Comparison of ENCODE assay signal across 8 cellular contexts in the genomic region with DNA sequence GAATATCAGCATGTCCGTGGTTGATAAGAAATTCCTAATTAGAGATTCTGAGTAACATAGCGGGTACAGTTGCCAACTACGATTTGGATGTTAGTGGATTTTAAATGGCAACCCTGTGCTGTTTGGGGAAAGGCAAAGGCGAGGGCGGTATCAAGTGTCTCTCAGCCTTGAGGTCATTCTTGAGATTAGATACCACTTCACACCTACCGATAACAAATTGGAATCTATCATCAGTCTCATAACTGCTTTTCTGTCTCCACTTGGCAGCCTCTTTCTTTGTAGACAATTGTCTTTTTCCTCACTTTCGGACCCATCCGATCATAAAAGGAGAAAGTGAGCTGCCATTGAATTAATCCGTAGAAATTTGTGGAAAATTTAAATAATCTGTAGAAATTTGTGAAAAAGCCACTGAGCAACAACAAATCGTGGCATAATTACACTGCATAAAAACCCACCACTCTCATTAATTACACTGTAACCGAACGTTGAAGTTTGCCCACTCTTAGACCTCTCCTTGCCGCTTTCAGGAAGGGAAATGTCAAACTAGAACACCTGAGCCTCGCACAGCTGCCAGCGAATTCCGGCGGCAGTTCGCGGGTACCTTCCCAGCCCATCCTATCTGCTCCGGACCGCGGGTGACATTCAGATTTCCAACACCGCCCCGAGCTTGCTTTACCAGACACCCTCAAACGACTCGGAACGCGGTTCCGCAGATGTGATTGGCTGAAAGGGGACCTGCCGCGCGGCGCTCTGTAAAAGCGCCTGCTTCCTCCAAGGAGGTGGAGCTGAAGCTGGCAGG. TPM values are rescaled to one million over a fixed set of nuclear protein-coding genes. Genes with fewer than 3 reads are reported as not detected.
DNase-seq lines count a peak whose midpoint lies in the region; ATAC-seq, FAIRE-seq and TF ChIP-seq lines count a peak whose summit lies in the region.

No MANE protein-coding gene starts in this region.

- no peaks in the 10 kb centered on the region for H3K9me3 Mint-ChIP-seq in activated naive CD8-positive, alpha-beta T cell (ENCODE audit: low read depth)

- peak overlapping the region; percentile 56 for H2AFZ ChIP-seq in osteoblast (ENCODE audit: low read length)

- FAIRE-seq in RCC 7860 (lab: Jason Lieb, UNC): no peak

- TF ChIP-seq CTCF in osteoblast (IDR thresholded peaks at IDR 0.05; ENCODE audit: extremely low read depth, low read depth, low read length): no peak

- H3K4me3 Mint-ChIP-seq in activated naive CD8-positive, alpha-beta T cell: peak overlapping the region; percentile 94

- H3K36me3 ChIP-seq in osteoblast (ENCODE audit: insufficient read depth, low read length) (peaks cover 16% of the 10 kb centered on the region), aorta (ENCODE audit: control insufficient read depth in 1 of 2, insufficient read depth in 2 of 2, low read length in 1 of 2) (no peaks in the 10 kb centered on the region)

- peak overlapping the region; percentile 88 for H3K4me2 ChIP-seq in osteoblast (ENCODE audit: insufficient read depth, low read length)

- H3K9me3 ChIP-seq in osteoblast (ENCODE audit: low read depth, low read length) (no peaks in the 10 kb centered on the region), aorta (ENCODE audit: control insufficient read depth, low read length) (no peaks in the 10 kb centered on the region)

- H3K27ac ChIP-seq in osteoblast (ENCODE audit: low read depth, low read length): peak overlapping the region; percentile 87
- peak overlapping the region in 1 of 2 donors; percentile 60 for H3K27ac ChIP-seq in aorta (ENCODE audit: low read depth in 1 of 2, low read length in 2 of 2)

- ATAC-seq in HG03558 (IDR thresholded peaks at IDR 0.05; ENCODE audit: extremely low read depth, unreplicated experiment) (peak; percentile 3), Right ventricle myocardium superior (ENCODE audit: poor library complexity) (peak; percentile 66), aorta (ENCODE audit: low FRiP score) (peak; percentile 67)

- H3K4me1 Mint-ChIP-seq in activated naive CD8-positive, alpha-beta T cell (ENCODE audit: low read depth): peaks cover 64% of the 10 kb centered on the region

- peaks cover 35% of the 10 kb centered on the region for H4K20me1 ChIP-seq in osteoblast (ENCODE audit: insufficient read depth, low read length)

- intact Hi-C loops in Right ventricle myocardium superior (cut with DNase I): no loop called here
- intact Hi-C loops in aorta (cut with DNase I): loop anchor here in 1 of 2 donors (5.0 kb wide), 1 partner anchor 155 kb away; a partner anchor contains a TSS

- H3K4me1 ChIP-seq in osteoblast (ENCODE audit: insufficient read depth, low read length) (peaks cover 33% of the 10 kb centered on the region), aorta (ENCODE audit: control insufficient read depth in 1 of 2, insufficient read depth in 2 of 2, low read length in 2 of 2) (no peaks in the 10 kb centered on the region)

- DNase-seq in SIG-M5 treated with dmso at 0.1 percent for 504 hours (lab: John Stamatoyannopoulos, UW; ENCODE audit: unreplicated experiment): peak; percentile 43
- no peak for DNase-seq in SIG-M5 (lab: John Stamatoyannopoulos, UW)
- peak; percentile 59 for DNase-seq in RCC 7860 (ENCODE audit: low spot score)
- peak; percentile 85 for DNase-seq in Right ventricle myocardium superior
- peak; percentile 96 for DNase-seq in osteoblast (ENCODE audit: insufficient read length, low spot score, missing footprints)
- DNase-seq in aorta: peak; percentile 79 to 89

- peak overlapping the region; percentile 78 for H3K4me3 ChIP-seq in osteoblast (ENCODE audit: insufficient read depth, low read length)
- peak overlapping the region in 1 of 2 donors; percentile 4 for H3K4me3 ChIP-seq in aorta (ENCODE audit: low read length in 2 of 2)

- peaks cover 4% of the 10 kb centered on the region for H3K27me3 Mint-ChIP-seq in activated naive CD8-positive, alpha-beta T cell

- H3K79me2 ChIP-seq in osteoblast (ENCODE audit: insufficient read depth, low read length): peaks cover 87% of the 10 kb centered on the region

- H3K36me3 Mint-ChIP-seq in activated naive CD8-positive, alpha-beta T cell: no peaks in the 10 kb centered on the region

- peak overlapping the region; percentile 66 for H3K27ac Mint-ChIP-seq in activated naive CD8-positive, alpha-beta T cell

- 5 to 6% methylated on average over 34 of the region's 34 CpGs for WGBS in aorta, 2 donors

- H3K27me3 ChIP-seq in osteoblast (ENCODE audit: insufficient read depth, low read length) (no peaks in the 10 kb centered on the region), aorta (ENCODE audit: control insufficient read depth in 1 of 2, insufficient read depth in 2 of 2, low read length in 1 of 2) (no peaks in the 10 kb centered on the region)

RNA-seq across cellular contexts. Expression of a gene that starts 0.8 kb away (rescaled TPM):
- total RNA-seq in Right ventricle myocardium superior: 11.3 TPM
- total RNA-seq in osteoblast: 70.9 and 81.3 TPM in 2 replicates
- 10 to 100 TPM; 11.9 to 13.9 TPM for total RNA-seq in aorta
- 1 to 10 TPM; 1.5 to 4.5 TPM for polyA plus RNA-seq in aorta

Comparison
In these comparisons a context has a peak if more than half of its experiments do, and no peak if none do; other contexts are left out.
1. ATAC-seq: peak in every context shown above with its lines; median percentile 67 in aorta; 66 in Right ventricle myocardium superior; 3 in HG03558.